26 cellular contexts compared by ENCODE assay signal in the genomic region with DNA sequence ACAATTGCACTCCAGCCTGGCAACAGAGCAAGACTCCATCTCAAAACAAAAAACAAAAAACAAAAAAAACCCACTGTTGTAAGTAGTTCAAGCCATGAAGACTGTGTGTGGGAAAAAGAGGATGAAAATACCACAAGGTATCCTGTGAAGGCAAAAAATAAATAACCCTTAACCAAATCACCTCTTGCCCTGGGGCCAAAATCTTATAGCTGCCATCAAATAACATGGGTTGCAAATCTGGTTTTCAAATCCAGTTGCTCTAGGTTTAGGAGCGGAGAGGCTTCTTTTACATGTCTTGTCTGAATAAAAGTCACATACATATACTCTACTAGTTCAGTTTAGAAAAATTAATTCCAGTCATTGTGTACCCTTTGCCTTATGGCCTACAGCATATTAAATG.
"Had no signal": no experiment of that assay in that cellular context is flagged by ENCODE, and none has a peak within 500 bp of the region (broad histone marks: within the 10 kb centered on the region; RNA-seq: fewer than 3 reads in every experiment).

No MANE protein-coding gene starts in this region.

- DNase-seq: cerebellar nuclear complex; cortex of kidney; endodermal cell; erythroblast; esophagus squamous epithelium; foreskin melanocyte; glutamatergic neuron; heart right ventricle; hippocampal formation; left cardiac atrium; left lung; mesendoderm; natural killer cell; pancreas; right cardiac atrium; sigmoid colon; stimulated activated CD4-positive, alpha-beta T cell treated with anti-CD3 and anti-CD28 coated beads, Interleukin-4, amount 100 ng/mL, for 4 hours; stimulated activated naive CD8-positive, alpha-beta T cell treated with anti-CD3 and anti-CD28 coated beads, Interleukin-15, Interleukin-2, amounts not matched to agents 100 U/mL and 50 U/mL, for 24 hours; substantia nigra had no signal

- H3K36me3 ChIP-seq: esophagus squamous epithelium, heart right ventricle, left lung, neutrophil, pancreas, sigmoid colon, thoracic aorta, tibial nerve, vagina had no signal

- H3K36me3 Mint-ChIP-seq: natural killer cell; stimulated activated memory B cell treated with anti-CD40 and anti-IgM and Interleukin-4, amounts not matched to agents 10 μg/mL and 1 μg/mL and 100 μg/mL, for 72 hours had no signal

- H3K27me3 ChIP-seq: esophagus squamous epithelium, heart right ventricle, left lung, neutrophil, pancreas, sigmoid colon, tibial nerve, vagina had no signal

- H3K27ac ChIP-seq: esophagus squamous epithelium, heart right ventricle, left lung, neutrophil, pancreas, sigmoid colon, thoracic aorta, tibial nerve, vagina had no signal

- H3K9me3 ChIP-seq: esophagus squamous epithelium, neutrophil, pancreas, sigmoid colon, vagina had no signal

- H3K4me3 Mint-ChIP-seq: endodermal cell; natural killer cell; neural crest cell; stimulated activated memory B cell treated with anti-CD40 and anti-IgM and Interleukin-4, amounts not matched to agents 10 μg/mL and 1 μg/mL and 100 μg/mL, for 72 hours had no signal

- H3K27me3 Mint-ChIP-seq: progenitor cell of endocrine pancreas had no signal

- H3K27ac Mint-ChIP-seq: endodermal cell; natural killer cell; progenitor cell of endocrine pancreas; stimulated activated memory B cell treated with anti-CD40 and anti-IgM and Interleukin-4, amounts not matched to agents 10 μg/mL and 1 μg/mL and 100 μg/mL, for 72 hours had no signal

- H3K9me3 Mint-ChIP-seq: endodermal cell, natural killer cell had no signal

- H3K4me1 ChIP-seq: heart right ventricle, left lung, pancreas, sigmoid colon, tibial nerve, vagina had no signal

- H3K4me3 ChIP-seq: esophagus squamous epithelium, heart right ventricle, left lung, pancreas, sigmoid colon, thoracic aorta, tibial nerve, vagina had no signal
